19 cellular contexts compared by ENCODE assay signal in genomic region chr6:150638765-150639164, GRCh38. TPM values are rescaled to one million over a fixed set of nuclear protein-coding genes. Genes with fewer than 3 reads are reported as not detected.
A peak's percentile ranks its signal among the peaks of the same experiment; 100 is the strongest.
DNase-seq lines count a peak whose midpoint lies in the region; ATAC-seq, FAIRE-seq and TF ChIP-seq lines count a peak whose summit lies in the region.
"Had no signal": no experiment of that assay in that cellular context is flagged by ENCODE, and none has a peak within 500 bp of the region (broad histone marks: within the 10 kb centered on the region; RNA-seq: fewer than 3 reads in every experiment).

No MANE protein-coding gene starts in this region.

- no peaks in the 10 kb centered on the region for H3K79me2 ChIP-seq in HepG2 (ENCODE audit: insufficient read depth, low read length)

- H3K4me1 ChIP-seq in right lobe of liver = peaks cover 0 to 47% (median 13%) of the 10 kb centered on the region in 4 donors
- peaks cover 12% of the 10 kb centered on the region; the same call in 1 of the 2 replicates for H3K4me1 ChIP-seq in HepG2 (ENCODE audit: insufficient read depth, low read length)

- TF ChIP-seq CTCF in right lobe of liver (IDR thresholded peaks at IDR 0.05) = no peak
- TF ChIP-seq CTCF in HepG2 (CRISPR knock-in tag; IDR thresholded peaks at IDR 0.05) = no peak
- TF ChIP-seq CTCF in activated B cell treated with CpG ODN at 0.5 μM for 24 hours (IDR thresholded peaks at IDR 0.05) = no peak

- H2AFZ ChIP-seq in HepG2 (ENCODE audit: low read length) = no peak overlapping the region

- H3K36me3 ChIP-seq in right lobe of liver (no peaks in the 10 kb centered on the region), HepG2 (replicated peaks in 1 of 2; ENCODE audit: control insufficient read depth in 1 of 2, insufficient read depth in 2 of 2, low read length in 2 of 2) (no peaks in the 10 kb centered on the region)

- H3K9ac ChIP-seq in HepG2 (ENCODE audit: insufficient read depth, low read depth, low read length) = no peak overlapping the region

- BruUV-seq in HepG2 (replicated peaks; lab: Mats Ljungman, UMichigan) = no TSS peak

- 94% methylated on average over 1 of the region's 1 CpG for WGBS in right lobe of liver (ENCODE audit: insufficient coverage, low coverage, low lambda C conversion rate, missing lambda C conversion rate)
- WGBS in HepG2 (ENCODE audit: low lambda C conversion rate) = 83% methylated on average over 1 of the region's 1 CpG

- H3K9me3 Mint-ChIP-seq in activated B cell treated with CpG ODN at 0.5 μM for 24 hours (no peaks in the 10 kb centered on the region), memory B cell (no peaks in the 10 kb centered on the region)
- H3K9me3 Mint-ChIP-seq: CD4-positive, CD25-positive, alpha-beta regulatory T cell had no signal

- POLR2A ChIA-PET in HepG2 (lab: Yijun Ruan, JAX) = no interaction called here
- POLR2A ChIA-PET in activated B cell treated with CpG ODN at 0.5 μM for 24 hours (lab: Charles Lee) = interaction anchor here (0.6 to 14.1 kb wide), 6 partner anchors 11 to 220 kb away, joined by 3 to 537 read pairs (median 7); partner anchors contain the start of gene PLEKHG1

- H3K27ac Mint-ChIP-seq in activated B cell treated with CpG ODN at 0.5 μM for 24 hours (peak overlapping the region; percentile 97), memory B cell (peak overlapping the region; percentile 100)

- intact Hi-C loops in right lobe of liver (cut with DNase I) (no loop called here), HepG2 (cut with micrococcal nuclease; ENCODE audit: unreplicated experiment) (no loop called here), activated B cell treated with CpG ODN at 0.5 μM for 24 hours (cut with micrococcal nuclease) (loop anchor here (10.0 kb wide), 1 partner anchor 634 kb away; no protein-coding TSS in a partner anchor)

- H3K36me3 Mint-ChIP-seq in activated B cell treated with CpG ODN at 0.5 μM for 24 hours (ENCODE audit: low read depth) (peaks cover 47% of the 10 kb centered on the region), memory B cell (peaks cover 15% of the 10 kb centered on the region)
- H3K36me3 Mint-ChIP-seq: CD4-positive, CD25-positive, alpha-beta regulatory T cell had no signal

- no peak for TF ChIP-seq POLR2A in right lobe of liver (IDR thresholded peaks at IDR 0.05)
- no peak for TF ChIP-seq POLR2A in HepG2 (IDR thresholded peaks at IDR 0.05; ENCODE audit: insufficient read depth in 1 of 2, low read depth in 2 of 2, low read length in 2 of 2)

- no peaks in the 10 kb centered on the region for H3K9me3 ChIP-seq in right lobe of liver
- no peaks in the 10 kb centered on the region for H3K9me3 ChIP-seq in HepG2 (ENCODE audit: low read length)

- H4K20me1 ChIP-seq in HepG2 (ENCODE audit: insufficient read depth, low read length) = no peaks in the 10 kb centered on the region

- in situ Hi-C loops in HepG2 (cut with HindIII; ENCODE audit: extremely low pct_ligation_motif_present, low pct_unique_long_range_greater_than_20kb) = no loop called here

- no peaks in the 10 kb centered on the region for H3K27me3 Mint-ChIP-seq in activated B cell treated with CpG ODN at 0.5 μM for 24 hours
- no peaks in the 10 kb centered on the region for H3K27me3 Mint-ChIP-seq in memory B cell

- H3K4me1 Mint-ChIP-seq in activated B cell treated with CpG ODN at 0.5 μM for 24 hours (peaks cover 93% of the 10 kb centered on the region), memory B cell (peaks cover 49% of the 10 kb centered on the region)

- H3K4me3 Mint-ChIP-seq in activated B cell treated with CpG ODN at 0.5 μM for 24 hours (no peak overlapping the region), memory B cell (no peak overlapping the region)

- no peak for TF ChIP-seq EP300 in HepG2 (IDR thresholded peaks at IDR 0.05; ENCODE audit: low read depth in 2 of 2, low read length in 2 of 2)
- no peak for TF ChIP-seq EP300 in HepG2 (CRISPR knock-in tag; IDR thresholded peaks at IDR 0.05; ENCODE audit: borderline replicate concordance)

- H3K4me3 ChIP-seq in right lobe of liver (no peak overlapping the region), HepG2 (replicated peaks in 1 of 3; ENCODE audit: insufficient read depth in 1 of 3, low read depth in 2 of 3, low read length in 3 of 3) (no peak overlapping the region)
- H3K4me3 ChIP-seq: SK-N-MC had no signal

- ATAC-seq in right lobe of liver (no peak), HepG2 (no peak), activated B cell treated with CpG ODN at 0.5 μM for 24 hours (ENCODE audit: low read depth) (no peak), memory B cell (ENCODE audit: low read depth) (no peak), GM21526 (IDR thresholded peaks at IDR 0.05; ENCODE audit: low FRiP score, unreplicated experiment) (no peak), HG03095 (IDR thresholded peaks at IDR 0.05; ENCODE audit: unreplicated experiment) (no peak), HG03565 (IDR thresholded peaks at IDR 0.05; ENCODE audit: unreplicated experiment) (no peak)

- CTCF ChIA-PET in HepG2 (lab: Yijun Ruan, JAX; ENCODE audit: low intra/inter-chr PET ratio, low total read pairs) (no interaction called here), activated B cell treated with CpG ODN at 0.5 μM for 24 hours (lab: Charles Lee) (interaction anchor here (0.7 to 2.4 kb wide), 5 partner anchors 8 to 221 kb away, joined by 3 to 9 read pairs (median 4); no protein-coding TSS in a partner anchor)

- H3K27ac ChIP-seq in right lobe of liver (peak overlapping the region in 2 of 3 donors; percentile 30 to 77), HepG2 (ENCODE audit: extremely low read length, insufficient read depth, low read length) (no peak overlapping the region)
- H3K27ac ChIP-seq: 22Rv1, SK-N-MC had no signal

- FAIRE-seq in HepG2 (lab: Jason Lieb, UNC) = no peak
- FAIRE-seq: H1, HTR-8/SVneo had no signal

- DNase-seq in right lobe of liver = no peak
- DNase-seq in HepG2 (ENCODE audit: low spot score) = no peak
- no peak for DNase-seq in activated B cell treated with CpG ODN at 0.5 μM for 24 hours
- no peak for DNase-seq in memory B cell (ENCODE audit: low spot score in 2 of 2)
- DNase-seq in NCI-H2029 (lab: John Stamatoyannopoulos, UW) = no peak
- DNase-seq: CD4-positive, CD25-positive, alpha-beta regulatory T cell; COR-L47; GDM1; NCI-H1105; NCI-H1694; SHP77 had no signal

- no peak overlapping the region for H3K4me2 ChIP-seq in HepG2 (ENCODE audit: low read depth, low read length)

- no peak for TF ChIP-seq RAD21 in HepG2 (CRISPR knock-in tag; IDR thresholded peaks at IDR 0.05)

- H3K27me3 ChIP-seq in right lobe of liver (no peaks in the 10 kb centered on the region), HepG2 (ENCODE audit: control insufficient read depth in 1 of 2, insufficient read depth in 2 of 2, low read length in 2 of 2) (peaks cover 0 to 5% of the 10 kb centered on the region in 2 experiments; a peak in 1 of 5 replicates)

TF ChIP-seq in HepG2, 621 proteins besides CTCF, POLR2A, EP300 and RAD21 (continues in another document):
- TF ChIP-seq ZMYM2 (CRISPR knock-in tag; IDR thresholded peaks at IDR 0.05) (no peak), ELF3 (CRISPR knock-in tag; IDR thresholded peaks at IDR 0.05) (no peak), ZBTB14 (CRISPR knock-in tag; IDR thresholded peaks at IDR 0.05) (no peak), ZNF768 (CRISPR knock-in tag; IDR thresholded peaks at IDR 0.05) (no peak), ZSCAN20 (CRISPR knock-in tag; IDR thresholded peaks at IDR 0.05; ENCODE audit: borderline replicate concordance) (no peak), FOSL2 (CRISPR knock-in tag; IDR thresholded peaks at IDR 0.05) (no peak), ZNF556 (CRISPR knock-in tag; IDR thresholded peaks at IDR 0.05; ENCODE audit: borderline replicate concordance) (no peak)

RNA-seq across cellular contexts. Expression of gene PLEKHG1, which starts 39.1 kb away (rescaled TPM):
- total RNA-seq in right lobe of liver (10 to 100 TPM in 5 of 6 experiments, 1 to 10 TPM in 1; 8.7 to 20.3 (median 11.8) TPM), HepG2 (2016; rRNA removed; fragmentation: Illumina TruSeq; extraction: Trizol) (0.04 and 0.07 TPM in 2 replicates), activated B cell treated with CpG ODN at 0.5 μM for 24 hours (199 and 219 TPM in 2 replicates)
- 0.26 TPM in 1 of 2 replicates, not detected in the other for total RNA-seq in HepG2 (2016; cell fraction: cytosol; rRNA removed; fragmentation: Illumina TruSeq; extraction: Trizol; ENCODE audit: low read depth)
- 0.28 and 0.30 TPM in 2 replicates for total RNA-seq in HepG2 (2016; cell fraction: insoluble cytoplasmic fraction; rRNA removed; fragmentation: Illumina TruSeq; extraction: Trizol)
- total RNA-seq in HepG2 (2016; cell fraction: membrane; rRNA removed; fragmentation: Illumina TruSeq; extraction: Trizol) = 0.09 and 0.17 TPM in 2 replicates
- total RNA-seq in HepG2 (2016; cell fraction: nucleus; rRNA removed; fragmentation: Illumina TruSeq; extraction: Trizol) = 0.19 and 0.34 TPM in 2 replicates
- 0.03 TPM in 2 replicates for polyA plus RNA-seq in HepG2 (2011; rRNA removed)
- polyA plus RNA-seq in HepG2 (2011; cell fraction: cytosol; rRNA removed) = 0.01 and 0.04 TPM in 2 replicates
- 0.03 and 0.43 TPM in 2 replicates for polyA plus RNA-seq in HepG2 (2011; cell fraction: nucleus; rRNA removed)
- polyA plus RNA-seq in HepG2 (2012) = 0.08 and 0.09 TPM in 2 replicates
- not detected in 2 replicates for polyA plus RNA-seq in HepG2 (2016; cell fraction: cytosol; fragmentation: Illumina TruSeq; extraction: Trizol; ENCODE audit: low read depth)
- polyA plus RNA-seq in HepG2 (2016; cell fraction: insoluble cytoplasmic fraction; fragmentation: Illumina TruSeq; extraction: Trizol; ENCODE audit: low read depth) = 0.08 TPM in 1 of 2 replicates, not detected in the other
- polyA plus RNA-seq in HepG2 (2016; cell fraction: membrane; fragmentation: Illumina TruSeq; extraction: Trizol; ENCODE audit: low read depth) = not detected in 2 replicates
- polyA plus RNA-seq in HepG2 (2016; cell fraction: nucleus; fragmentation: Illumina TruSeq; extraction: Trizol; ENCODE audit: insufficient read depth, low read depth) = 0.12 and 0.20 TPM in 2 replicates
- polyA minus RNA-seq in HepG2 (2011; rRNA and poly(A)+ RNA removed; ENCODE audit: low replicate concordance) = 0.26 and 1.6 TPM in 2 replicates
- not detected in 2 replicates for polyA minus RNA-seq in HepG2 (2011; cell fraction: cytosol; rRNA and poly(A)+ RNA removed)
- polyA minus RNA-seq in HepG2 (2011; cell fraction: nucleus; rRNA and poly(A)+ RNA removed) = 0.13 and 0.62 TPM in 2 replicates
- total RNA-seq: LHCN-M2 had no signal
